Comparison of ENCODE assay signal across 8 cellular contexts in genomic region chr9:35603986-35604577, GRCh38. TPM values are rescaled to one million over a fixed set of nuclear protein-coding genes. Genes with fewer than 3 reads are reported as not detected.
DNase-seq lines count a peak whose midpoint lies in the region; ATAC-seq and TF ChIP-seq lines count a peak whose summit lies in the region.

No MANE protein-coding gene starts in this region.

- H3K27me3 Mint-ChIP-seq in activated naive CD8-positive, alpha-beta T cell treated with anti-CD3 and anti-CD28 coated beads, Interleukin-2, amount 10 ng/mL, durations not matched to agents 7 days and 5 days, result no peaks in the 10 kb centered on the region
- H3K27me3 Mint-ChIP-seq in osteocyte (ENCODE audit: unreplicated experiment), result no peaks in the 10 kb centered on the region

- WGBS in thyroid gland, 2 donors, result 0 to 1% methylated on average over 29 to 39 of the region's 41 CpGs

- H3K4me3 ChIP-seq in GM12864 (ENCODE audit: low read depth, low read length), result peak overlapping the region; percentile 74
- H3K4me3 ChIP-seq in thyroid gland (replicated peaks in 1 of 3), result peak overlapping the region; percentile 8 to 91 (median 76)

- POLR2A ChIA-PET in activated naive CD8-positive, alpha-beta T cell treated with anti-CD3 and anti-CD28 coated beads, Interleukin-2, amount 10 ng/mL, durations not matched to agents 7 days and 5 days (lab: Charles Lee), result interaction anchor here (0.6 to 3.1 kb wide), 17 partner anchors 13 to 538 kb away, joined by 3 to 17 read pairs (median 5); partner anchors contain the start of genes ARHGEF39, ATOSB, CREB3 and FAM221B

- no peaks in the 10 kb centered on the region for H3K27me3 ChIP-seq in thyroid gland

- TF ChIP-seq POLR2A in thyroid gland (IDR thresholded peaks at IDR 0.05), result peak in 1 of 2 donors; percentile 91

- H3K27ac ChIP-seq in thyroid gland, result peak overlapping the region; percentile 81 to 93 (median 87)

- H3K4me1 ChIP-seq in thyroid gland, result peaks cover 12 to 26% of the 10 kb centered on the region in 2 donors

- H3K36me3 Mint-ChIP-seq in activated naive CD8-positive, alpha-beta T cell treated with anti-CD3 and anti-CD28 coated beads, Interleukin-2, amount 10 ng/mL, durations not matched to agents 7 days and 5 days, result peaks cover 7% of the 10 kb centered on the region
- H3K36me3 Mint-ChIP-seq in osteocyte (ENCODE audit: unreplicated experiment), result peaks cover 10% of the 10 kb centered on the region

- H3K9me3 Mint-ChIP-seq in activated naive CD8-positive, alpha-beta T cell treated with anti-CD3 and anti-CD28 coated beads, Interleukin-2, amount 10 ng/mL, durations not matched to agents 7 days and 5 days, result no peaks in the 10 kb centered on the region
- no peaks in the 10 kb centered on the region for H3K9me3 Mint-ChIP-seq in osteocyte (ENCODE audit: unreplicated experiment)

- no peaks in the 10 kb centered on the region for H3K9me3 ChIP-seq in thyroid gland

- intact Hi-C loops in head of caudate nucleus (cut with DNase I), result loop anchor here (2.0 to 10.0 kb wide), 3 partner anchors 43 to 123 kb away; no protein-coding TSS in a partner anchor
- intact Hi-C loops in thyroid gland (cut with DNase I), result loop anchor here (5.0 kb wide), 1 partner anchor 128 kb away; the partner anchor contains the start of genes CREB3 and TLN1

- peak; percentile 85 for TF ChIP-seq CTCF in GM12864 (IDR thresholded peaks at IDR 0.05; ENCODE audit: low read depth, low read length, missing control alignments)
- TF ChIP-seq CTCF in osteocyte (IDR thresholded peaks at IDR 0.05), result peak; percentile 95
- TF ChIP-seq CTCF in thyroid gland (IDR thresholded peaks at IDR 0.05), result peak; percentile 74 to 98 (median 94)

- DNase-seq in GM12864 (ENCODE audit: low read depth), result peak; percentile 98
- peak; percentile 100 for DNase-seq in NCI-H1092 treated with DMSO at 0.1 percent for 48 hours (lab: John Stamatoyannopoulos, UW)
- peak; percentile 98 for DNase-seq in SKM-1 (lab: John Stamatoyannopoulos, UW; ENCODE audit: unreplicated experiment)
- peak; percentile 96 for DNase-seq in activated naive CD8-positive, alpha-beta T cell treated with anti-CD3 and anti-CD28 coated beads, Interleukin-2, amount 10 ng/mL, durations not matched to agents 7 days and 5 days
- peak; percentile 97 to 100 (median 99) for DNase-seq in head of caudate nucleus
- peak; percentile 100 for DNase-seq in osteocyte (ENCODE audit: extremely low spot score, unreplicated experiment)
- peak; percentile 100 for DNase-seq in thyroid gland

- peaks cover 8 to 9% of the 10 kb centered on the region in 2 donors for H3K36me3 ChIP-seq in thyroid gland

- peaks cover 31% of the 10 kb centered on the region for H3K4me1 Mint-ChIP-seq in activated naive CD8-positive, alpha-beta T cell treated with anti-CD3 and anti-CD28 coated beads, Interleukin-2, amount 10 ng/mL, durations not matched to agents 7 days and 5 days
- peaks cover 26% of the 10 kb centered on the region for H3K4me1 Mint-ChIP-seq in osteocyte (ENCODE audit: unreplicated experiment)

- H3K4me3 Mint-ChIP-seq in activated naive CD8-positive, alpha-beta T cell treated with anti-CD3 and anti-CD28 coated beads, Interleukin-2, amount 10 ng/mL, durations not matched to agents 7 days and 5 days, result peak overlapping the region; percentile 93
- peak overlapping the region; percentile 97 for H3K4me3 Mint-ChIP-seq in osteocyte (ENCODE audit: unreplicated experiment)

- ATAC-seq in HG02623 (IDR thresholded peaks at IDR 0.05; ENCODE audit: unreplicated experiment), result peak; percentile 84
- ATAC-seq in activated naive CD8-positive, alpha-beta T cell treated with anti-CD3 and anti-CD28 coated beads, Interleukin-2, amount 10 ng/mL, durations not matched to agents 7 days and 5 days (ENCODE audit: low read depth), result peak; percentile 86

- peak overlapping the region; percentile 97 for H3K27ac Mint-ChIP-seq in activated naive CD8-positive, alpha-beta T cell treated with anti-CD3 and anti-CD28 coated beads, Interleukin-2, amount 10 ng/mL, durations not matched to agents 7 days and 5 days
- peak overlapping the region; percentile 99 for H3K27ac Mint-ChIP-seq in osteocyte (ENCODE audit: unreplicated experiment)

RNA-seq across cellular contexts. Expression of gene TESK1, which starts 1.0 kb away (rescaled TPM):
- total RNA-seq in activated naive CD8-positive, alpha-beta T cell treated with anti-CD3 and anti-CD28 coated beads, Interleukin-2, amount 10 ng/mL, durations not matched to agents 7 days and 5 days, result 10 to 100 TPM; 42.2 to 42.8 TPM
- total RNA-seq in osteocyte (44.4 and 53.5 TPM in 2 replicates), thyroid gland (10 to 100 TPM; 23.2 to 44.3 (median 37.6) TPM)

RNA-seq across cellular contexts. Expression of gene CD72, which starts 14.1 kb away (rescaled TPM):
- 10 to 100 TPM; 15.3 to 18.4 TPM for total RNA-seq in activated naive CD8-positive, alpha-beta T cell treated with anti-CD3 and anti-CD28 coated beads, Interleukin-2, amount 10 ng/mL, durations not matched to agents 7 days and 5 days
- total RNA-seq in osteocyte, result 0.57 and 0.91 TPM in 2 replicates
- 1 to 10 TPM; 1.8 to 5.8 (median 3.1) TPM for total RNA-seq in thyroid gland

RNA-seq across cellular contexts. Expression of gene SIT1, which starts 46.6 kb away (rescaled TPM):
- 100 to 1,000 TPM; 174 to 195 TPM for total RNA-seq in activated naive CD8-positive, alpha-beta T cell treated with anti-CD3 and anti-CD28 coated beads, Interleukin-2, amount 10 ng/mL, durations not matched to agents 7 days and 5 days
- total RNA-seq in osteocyte (not detected in 2 replicates), thyroid gland (1 to 10 TPM in 2 of 4 donors, under 1 TPM in 2; 0.63 to 3.8 (median 0.95) TPM)

RNA-seq across cellular contexts. Expression of gene RMRP, which starts 53.7 kb away (rescaled TPM):
- total RNA-seq in activated naive CD8-positive, alpha-beta T cell treated with anti-CD3 and anti-CD28 coated beads, Interleukin-2, amount 10 ng/mL, durations not matched to agents 7 days and 5 days, result over 10,000 TPM; 10,447 to 10,452 TPM
- 14,337 and 15,426 TPM in 2 replicates for total RNA-seq in osteocyte
- over 10,000 TPM in 1 of 4 donors, 1,000 to 10,000 TPM in 3; 3,539 to 11,174 (median 6,303) TPM for total RNA-seq in thyroid gland

RNA-seq across cellular contexts. Expression of gene CCDC107, which starts 54.0 kb away (rescaled TPM):
- 10 to 100 TPM; 32.7 to 36.3 TPM for total RNA-seq in activated naive CD8-positive, alpha-beta T cell treated with anti-CD3 and anti-CD28 coated beads, Interleukin-2, amount 10 ng/mL, durations not matched to agents 7 days and 5 days
- total RNA-seq in osteocyte (30.0 and 31.3 TPM in 2 replicates), thyroid gland (10 to 100 TPM; 21.0 to 40.9 (median 27.9) TPM)

Comparison
In these comparisons a context has a peak if more than half of its experiments do, and no peak if none do; other contexts are left out.
1. Peak in every context shown above with its lines: DNase-seq, ATAC-seq, H3K4me3 ChIP-seq and H3K27ac ChIP-seq.
2. RNA of gene SIT1, which starts 46.6 kb away (total RNA-seq): 174 to 195 TPM in activated naive CD8-positive, alpha-beta T cell treated with anti-CD3 and anti-CD28 coated beads, Interleukin-2, amount 10 ng/mL, durations not matched to agents 7 days and 5 days; 0.63 to 3.8 TPM in thyroid gland and not detected in osteocyte; every median in the first group is over 10 times any median in the second.